ENCODE assay signal across 1 cellular context in the genomic region with DNA sequence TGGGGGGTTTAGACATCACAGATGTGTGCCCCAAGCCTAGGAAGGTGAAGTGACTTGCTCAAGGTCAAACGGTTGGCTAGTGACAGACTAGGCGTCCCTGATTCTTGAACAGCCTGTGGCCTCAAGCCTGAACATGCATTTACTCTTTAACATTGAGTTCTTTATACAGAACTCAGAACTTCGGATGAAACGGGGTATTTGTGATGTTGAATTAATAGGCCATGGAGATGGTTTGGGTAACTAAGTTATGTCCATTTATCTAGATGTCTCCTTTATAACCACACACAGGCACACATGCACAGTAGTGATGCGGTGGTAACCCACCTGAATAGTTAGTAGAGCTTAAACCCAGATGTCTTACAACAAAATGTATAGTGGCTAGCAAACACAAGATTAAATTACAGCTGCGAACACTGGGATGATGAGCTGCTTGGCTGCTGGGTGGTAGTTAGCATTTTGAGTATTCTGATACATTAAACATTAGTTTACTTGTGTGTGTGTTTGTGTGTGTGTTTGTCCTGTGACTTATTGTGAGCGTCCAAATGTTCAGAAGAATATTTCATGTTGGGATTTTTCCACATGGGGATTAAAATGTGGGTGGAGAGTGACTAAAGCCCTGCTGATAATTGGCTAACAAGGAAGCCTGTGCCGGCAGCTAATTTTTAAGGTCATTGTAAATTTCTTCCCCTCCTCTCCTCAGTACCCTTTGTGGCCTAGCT.
TF ChIP-seq lines count a peak whose summit lies in the region.

No MANE protein-coding gene starts in this region.

TF ChIP-seq in K562, 482 proteins besides CTCF, POLR2A, EP300 and RAD21 (continued from another document):
- TF ChIP-seq, protein P1, sequence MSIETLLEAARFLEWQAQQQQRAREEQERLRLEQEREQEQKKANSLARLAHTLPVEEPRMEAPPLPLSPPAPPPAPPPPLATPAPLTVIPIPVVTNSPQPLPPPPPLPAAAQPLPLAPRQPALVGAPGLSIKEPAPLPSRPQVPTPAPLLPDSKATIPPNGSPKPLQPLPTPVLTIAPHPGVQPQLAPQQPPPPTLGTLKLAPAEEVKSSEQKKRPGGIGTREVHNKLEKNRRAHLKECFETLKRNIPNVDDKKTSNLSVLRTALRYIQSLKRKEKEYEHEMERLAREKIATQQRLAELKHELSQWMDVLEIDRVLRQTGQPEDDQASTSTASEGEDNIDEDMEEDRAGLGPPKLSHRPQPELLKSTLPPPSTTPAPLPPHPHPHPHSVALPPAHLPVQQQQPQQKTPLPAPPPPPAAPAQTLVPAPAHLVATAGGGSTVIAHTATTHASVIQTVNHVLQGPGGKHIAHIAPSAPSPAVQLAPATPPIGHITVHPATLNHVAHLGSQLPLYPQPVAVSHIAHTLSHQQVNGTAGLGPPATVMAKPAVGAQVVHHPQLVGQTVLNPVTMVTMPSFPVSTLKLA (conservative IDR thresholded peaks at IDR 0.05) = 0 out of 4 replicates have a peak, but pooled peaks of 1 of the 2 experiments have one; percentile 11
- TF ChIP-seq RBM34 (IDR thresholded peaks at IDR 0.05; ENCODE audit: borderline replicate concordance, insufficient read depth, low read length) = no peak
- TF ChIP-seq ZBTB17 (CRISPR knock-in tag; IDR thresholded peaks at IDR 0.05) = 0 out of 2 replicates have a peak, but pooled peaks have one; percentile 32
- TF ChIP-seq ILF3 (IDR thresholded peaks at IDR 0.05; ENCODE audit: borderline replicate concordance) = peak; percentile 48; the same call in 1 of the 2 replicates
